10 cellular contexts compared by ENCODE assay signal in genomic region chr19:50921391-50922315, GRCh38. TPM values are rescaled to one million over a fixed set of nuclear protein-coding genes. Genes with fewer than 3 reads are reported as not detected.
DNase-seq lines count a peak whose midpoint lies in the region; ATAC-seq, FAIRE-seq and TF ChIP-seq lines count a peak whose summit lies in the region.
"Had no signal": no experiment of that assay in that cellular context is flagged by ENCODE, and none has a peak within 500 bp of the region (broad histone marks: within the 10 kb centered on the region; RNA-seq: fewer than 3 reads in every experiment).

No MANE protein-coding gene starts in this region.

- peak overlapping the region; percentile 71 for H3K27ac ChIP-seq in C4-2B
- H3K27ac ChIP-seq in PC-9: peak overlapping the region; percentile 32
- no peak overlapping the region for H3K27ac ChIP-seq in hepatocyte

- H3K9me2 ChIP-seq in PC-9 (ENCODE audit: insufficient read depth): no peaks in the 10 kb centered on the region
- H3K9me2 ChIP-seq in hepatocyte (replicated peaks; ENCODE audit: insufficient read depth): no peaks in the 10 kb centered on the region

- H3K79me2 ChIP-seq in PC-9 (ENCODE audit: low read depth): no peaks in the 10 kb centered on the region
- H3K79me2 ChIP-seq in hepatocyte: no peaks in the 10 kb centered on the region

- 11% methylated on average over 12 of the region's 12 CpGs for WGBS in hepatocyte (ENCODE audit: low lambda C conversion rate, missing lambda C conversion rate)

- H3K4me2 ChIP-seq in PC-9 (peak overlapping the region; percentile 76), hepatocyte (peak overlapping the region; percentile 9)

- no peak for TF ChIP-seq POLR2A in H54 (IDR thresholded peaks at IDR 0.05; ENCODE audit: low read depth, low read length)

- intact Hi-C loops in PC-9 (cut with micrococcal nuclease; ENCODE audit: unreplicated experiment): loop anchor here (1.0 to 10.0 kb wide), 5 partner anchors 129 to 565 kb away; partner anchors contain the start of gene ACP4

- 0 out of 2 replicates have a peak, but pooled peaks cover 7% of the 10 kb centered on the region for H3K27me3 ChIP-seq in PC-9 (ENCODE audit: insufficient read depth, low read depth)
- peaks cover 24% of the 10 kb centered on the region for H3K27me3 ChIP-seq in hepatocyte

- peaks cover 38% of the 10 kb centered on the region for H3F3A ChIP-seq in PC-9 (ENCODE audit: insufficient read depth, low read depth)

- no peaks in the 10 kb centered on the region for H3K9me3 ChIP-seq in PC-9 (ENCODE audit: insufficient read depth, low read depth)
- H3K9me3 ChIP-seq in hepatocyte (ENCODE audit: low read depth): no peaks in the 10 kb centered on the region

- FAIRE-seq in H54 (lab: Jason Lieb, UNC): no peak
- FAIRE-seq: small intestine had no signal

- POLR2A ChIA-PET in PC-9 (lab: Charles Lee; ENCODE audit: unreplicated experiment): interaction anchor here (0.6 kb wide), 2 partner anchors 30 to 486 kb away, joined by 4 read pairs; no protein-coding TSS in a partner anchor

- H4K20me1 ChIP-seq in PC-9 (ENCODE audit: insufficient read depth) (no peaks in the 10 kb centered on the region), hepatocyte (ENCODE audit: insufficient read depth, poor library complexity, severe bottlenecking) (no peaks in the 10 kb centered on the region)

- peak overlapping the region; percentile 66 for H2AFZ ChIP-seq in PC-9
- no peak overlapping the region for H2AFZ ChIP-seq in hepatocyte

- CTCF ChIA-PET in PC-9 (lab: Charles Lee): interaction anchor here (1.0 to 1.2 kb wide), 2 partner anchors 9 to 81 kb away, joined by 3 to 4 read pairs; no protein-coding TSS in a partner anchor

- in situ Hi-C loops in GM13976 (cut with MboI; ENCODE audit: low sequenced_read_pairs, unreplicated experiment): no loop called here

- H3K36me3 ChIP-seq in PC-9 (ENCODE audit: low read depth) (no peaks in the 10 kb centered on the region), hepatocyte (replicated peaks; ENCODE audit: insufficient read depth, low read depth) (no peaks in the 10 kb centered on the region)

- TF ChIP-seq CTCF in C4-2B (conservative IDR thresholded peaks at IDR 0.05) (no peak), PC-9 (conservative IDR thresholded peaks at IDR 0.05) (no peak), hepatocyte (IDR thresholded peaks at IDR 0.05; ENCODE audit: poor library complexity) (no peak), GM13976 (IDR thresholded peaks at IDR 0.05; ENCODE audit: borderline replicate concordance, control extremely low read depth, extremely low read depth, insufficient read depth, missing control alignments) (no peak)

- DNase-seq in PC-9: peak in 1 of 2 experiments; percentile 65
- no peak for DNase-seq in hepatocyte (ENCODE audit: low spot score)
- no peak for DNase-seq in putamen (ENCODE audit: low spot score)
- DNase-seq in H54 (ENCODE audit: insufficient read length, low spot score): no peak
- no peak for DNase-seq in GM13976 (ENCODE audit: low spot score)

- BruUV-seq in PC-9 (replicated peaks; lab: Mats Ljungman, UMichigan): no TSS peak

- ATAC-seq in GM19351 (IDR thresholded peaks at IDR 0.05; ENCODE audit: unreplicated experiment): peak; percentile 16
- ATAC-seq in HG02870 (IDR thresholded peaks at IDR 0.05; ENCODE audit: unreplicated experiment): no peak

- H3K4me3 ChIP-seq in PC-9: peak overlapping the region; percentile 36; the same call in 1 of the 2 replicates
- H3K4me3 ChIP-seq in hepatocyte: no peak overlapping the region

- H3K4me1 ChIP-seq in PC-9 (replicated peaks; ENCODE audit: insufficient read depth): peaks cover 37% of the 10 kb centered on the region
- no peaks in the 10 kb centered on the region for H3K4me1 ChIP-seq in hepatocyte (ENCODE audit: insufficient read depth)

RNA-seq across cellular contexts. Expression of gene KLK4, which starts 10.5 kb away (rescaled TPM):
- total RNA-seq in PC-9 (2021) (not detected in 2 replicates), hepatocyte (not detected in 2 replicates)
- 0.28 and 0.33 TPM in 2 replicates for polyA plus RNA-seq in hepatocyte
- total RNA-seq: glomerular endothelial cell had no signal
- polyA plus RNA-seq: small intestine had no signal

RNA-seq across cellular contexts. Expression of gene KLK5, which starts 31.2 kb away (rescaled TPM):
- total RNA-seq in PC-9 (2021): 405 and 412 TPM in 2 replicates
- total RNA-seq in hepatocyte: not detected in 2 replicates
- 0.24 TPM in 1 of 2 replicates, not detected in the other for polyA plus RNA-seq in hepatocyte
- total RNA-seq: glomerular endothelial cell had no signal

RNA-seq across cellular contexts. Expression of gene KLK6, which starts 47.7 kb away (rescaled TPM):
- 490 and 581 TPM in 2 replicates for total RNA-seq in PC-9 (2021)
- total RNA-seq in hepatocyte: 1.1 and 2.0 TPM in 2 replicates
- 5.4 and 7.6 TPM in 2 replicates for polyA plus RNA-seq in hepatocyte
- total RNA-seq: glomerular endothelial cell had no signal

RNA-seq across cellular contexts. Expression of gene KLK2, which starts 48.4 kb away (rescaled TPM):
- total RNA-seq in PC-9 (2021) (not detected in 2 replicates), hepatocyte (not detected in 2 replicates)
- not detected in 2 replicates for polyA plus RNA-seq in hepatocyte
- total RNA-seq: glomerular endothelial cell had no signal

Comparison
In these comparisons a context has a peak if more than half of its experiments do, and no peak if none do; other contexts are left out.
1. RNA of gene KLK5, which starts 31.2 kb away (total RNA-seq): 405 to 412 TPM in PC-9; not detected in hepatocyte; every median in the first group is over 100 times any median in the second.
2. RNA of gene KLK6, which starts 47.7 kb away (total RNA-seq): 490 to 581 TPM in PC-9; 1.1 to 2.0 TPM in hepatocyte; every median in the first group is over 100 times any median in the second.